Comparison of ENCODE assay signal across 11 cellular contexts in the genomic region with DNA sequence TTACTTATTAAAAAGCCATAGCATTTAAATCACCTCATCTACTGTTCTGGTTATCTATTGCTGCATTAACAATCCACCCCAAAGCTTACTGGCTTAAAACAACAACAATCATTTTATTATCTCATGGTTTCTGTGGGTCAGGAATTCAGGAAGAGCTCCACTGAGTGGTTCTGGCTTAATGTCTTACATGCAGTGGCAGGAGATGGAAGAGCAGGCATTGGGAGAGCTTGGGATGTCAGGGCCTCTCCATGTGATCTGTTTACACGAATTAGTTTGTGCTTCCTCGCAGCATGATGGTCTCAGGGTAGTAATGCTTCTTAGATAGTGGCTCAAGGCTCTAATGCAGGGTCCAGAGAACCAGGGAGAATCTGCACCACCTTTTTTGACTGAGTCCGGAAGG. TPM values are rescaled to one million over a fixed set of nuclear protein-coding genes. Genes with fewer than 3 reads are reported as not detected.
A peak's percentile ranks its signal among the peaks of the same experiment; 100 is the strongest.
DNase-seq lines count a peak whose midpoint lies in the region; ATAC-seq and TF ChIP-seq lines count a peak whose summit lies in the region.
"Had no signal": no experiment of that assay in that cellular context is flagged by ENCODE, and none has a peak within 500 bp of the region (broad histone marks: within the 10 kb centered on the region; RNA-seq: fewer than 3 reads in every experiment).

No MANE protein-coding gene starts in this region.

- no peak overlapping the region for H3K27ac Mint-ChIP-seq in osteocyte (ENCODE audit: unreplicated experiment)

- H3K27ac ChIP-seq in cingulate gyrus (ENCODE audit: low read depth, low read length): peak overlapping the region; percentile 7

- no peaks in the 10 kb centered on the region for H3K36me3 Mint-ChIP-seq in osteocyte (ENCODE audit: unreplicated experiment)

- H3K27me3 Mint-ChIP-seq in osteocyte (ENCODE audit: unreplicated experiment): no peaks in the 10 kb centered on the region

- peak; percentile 3 for DNase-seq in NCI-H82 (lab: John Stamatoyannopoulos, UW)
- DNase-seq in NCI-H82 treated with DMSO at 0.1 percent for 48 hours (lab: John Stamatoyannopoulos, UW; ENCODE audit: unreplicated experiment): no peak
- peak; percentile 66 for DNase-seq in NCI-H1417 treated with DMSO at 0.1 percent for 48 hours (lab: John Stamatoyannopoulos, UW)
- DNase-seq in osteocyte (ENCODE audit: extremely low spot score, unreplicated experiment): peak; percentile 19
- no peak for DNase-seq in retina
- DNase-seq in NCI-H2081 (lab: John Stamatoyannopoulos, UW): no peak
- DNase-seq: kidney glomerular epithelial cell, NCI-H2171 had no signal

- ATAC-seq in GM19023 (IDR thresholded peaks at IDR 0.05; ENCODE audit: unreplicated experiment): no peak
- ATAC-seq: SK-N-SH treated with all-trans-retinoic acid at 6 μM for 48 hours had no signal

- no peak for TF ChIP-seq CTCF in osteocyte (IDR thresholded peaks at IDR 0.05)

- H3K4me1 Mint-ChIP-seq in osteocyte (ENCODE audit: unreplicated experiment): no peaks in the 10 kb centered on the region

- H3K4me3 Mint-ChIP-seq in osteocyte (ENCODE audit: unreplicated experiment): no peak overlapping the region

- peaks cover under 1% of the 10 kb centered on the region for H3K9me3 Mint-ChIP-seq in osteocyte (ENCODE audit: unreplicated experiment)

RNA-seq across cellular contexts. Expression of gene REL, which starts 14.4 kb away (rescaled TPM):
- 7.1 and 7.9 TPM in 2 replicates for total RNA-seq in osteocyte

Comparison
In these comparisons a context has a peak if more than half of its experiments do, and no peak if none do; other contexts are left out.
1. DNase-seq: peak in NCI-H82 (single experiment), NCI-H1417 treated with DMSO at 0.1 percent for 48 hours (single experiment) and osteocyte (single experiment); none in NCI-H82 treated with DMSO at 0.1 percent for 48 hours (single experiment), retina (single experiment) and NCI-H2081 (0 of 2).